Comparison of ENCODE assay signal across 9 cellular contexts in genomic region chr11:33942954-33943353, GRCh38. TPM values are rescaled to one million over a fixed set of nuclear protein-coding genes. Genes with fewer than 3 reads are reported as not detected.
DNase-seq lines count a peak whose midpoint lies in the region; ATAC-seq, FAIRE-seq and TF ChIP-seq lines count a peak whose summit lies in the region.
"Had no signal": no experiment of that assay in that cellular context is flagged by ENCODE, and none has a peak within 500 bp of the region (broad histone marks: within the 10 kb centered on the region; RNA-seq: fewer than 3 reads in every experiment).

No MANE protein-coding gene starts in this region.

- H3K9ac ChIP-seq in neural progenitor cell: no peak overlapping the region

- peak; percentile 87 for FAIRE-seq in GM12891 (lab: Jason Lieb, UNC)

- ATAC-seq in HG02678 (IDR thresholded peaks at IDR 0.05; ENCODE audit: unreplicated experiment) (peak; percentile 68), T-cell (replicated peaks in 1 of 4) (no peak)

- H3K4me3 Mint-ChIP-seq in neural progenitor cell (no peak overlapping the region), T-cell (no peak overlapping the region)

- TF ChIP-seq CTCF in astrocyte of the spinal cord (IDR thresholded peaks at IDR 0.05; ENCODE audit: low read depth, low read length) (no peak), neural progenitor cell (IDR thresholded peaks at IDR 0.05) (no peak)

- H3K9me3 Mint-ChIP-seq in neural progenitor cell (no peaks in the 10 kb centered on the region), T-cell (no peaks in the 10 kb centered on the region)

- CTCF ChIA-PET in T-cell (lab: Charles Lee): interaction anchor here in 1 of 2 donors (0.7 kb wide), 1 partner anchor 25 kb away, joined by 7 read pairs; no protein-coding TSS in a partner anchor

- no peak overlapping the region for H3K4me2 ChIP-seq in neural progenitor cell
- H3K4me2 ChIP-seq: hepatocyte had no signal

- H3K27me3 Mint-ChIP-seq in neural progenitor cell (ENCODE audit: insufficient read depth, low read depth): peaks cover 2% of the 10 kb centered on the region
- H3K27me3 Mint-ChIP-seq in T-cell: peaks cover 0 to 9% of the 10 kb centered on the region in 2 donors

- H4K20me1 ChIP-seq in neural progenitor cell (ENCODE audit: low read depth): no peaks in the 10 kb centered on the region

- H3K4me3 ChIP-seq in astrocyte of the spinal cord (ENCODE audit: low read depth, low read length) (no peak overlapping the region), neural progenitor cell (no peak overlapping the region)
- H3K4me3 ChIP-seq: hepatocyte had no signal

- TF ChIP-seq POLR2A in GM12891 (IDR thresholded peaks at IDR 0.05; ENCODE audit: low read depth, low read length): no peak

- DNase-seq in GM12891 (ENCODE audit: insufficient read length, low spot score) (no peak), astrocyte of the spinal cord (ENCODE audit: low read depth, low spot score) (peak; percentile 77), neural progenitor cell (ENCODE audit: low spot score) (no peak), UCSD-AML1 (lab: John Stamatoyannopoulos, UW; ENCODE audit: unreplicated experiment) (no peak), T-cell (no peak), NCI-H1694 treated with DMSO at 0.1 percent for 48 hours (lab: John Stamatoyannopoulos, UW) (no peak)
- no peak for DNase-seq in activated effector memory CD4-positive, alpha-beta T cell treated with anti-CD3 and anti-CD28 coated beads, Interleukin-2, amount 50 U/mL, for 16 hours

- no peaks in the 10 kb centered on the region for H3K27me3 ChIP-seq in neural progenitor cell
- H3K27me3 ChIP-seq: hepatocyte had no signal

- POLR2A ChIA-PET in T-cell (lab: Charles Lee): no interaction called here

- no peaks in the 10 kb centered on the region for H3K4me1 ChIP-seq in neural progenitor cell

- H3K27ac Mint-ChIP-seq in neural progenitor cell (peak overlapping the region; percentile 24), T-cell (no peak overlapping the region)

- no peaks in the 10 kb centered on the region for H3K9me3 ChIP-seq in neural progenitor cell (ENCODE audit: low read depth)

- H3K36me3 Mint-ChIP-seq in neural progenitor cell (no peaks in the 10 kb centered on the region), T-cell (no peaks in the 10 kb centered on the region)

- H2AFZ ChIP-seq in neural progenitor cell (replicated peaks): no peak overlapping the region
- H2AFZ ChIP-seq: hepatocyte had no signal

- no peaks in the 10 kb centered on the region for H3F3A ChIP-seq in neural progenitor cell (ENCODE audit: low read depth)

- in situ Hi-C loops in astrocyte of the spinal cord (cut with HindIII; ENCODE audit: low sequenced_read_pairs): no loop called here

- no peak overlapping the region for H3K27ac ChIP-seq in neural progenitor cell
- H3K27ac ChIP-seq: hepatocyte had no signal

- no peaks in the 10 kb centered on the region for H3K79me2 ChIP-seq in neural progenitor cell (ENCODE audit: low read depth)
- H3K79me2 ChIP-seq: hepatocyte had no signal

- no peaks in the 10 kb centered on the region for H3K36me3 ChIP-seq in neural progenitor cell

- peaks cover 18% of the 10 kb centered on the region for H3K4me1 Mint-ChIP-seq in neural progenitor cell
- H3K4me1 Mint-ChIP-seq in T-cell: no peaks in the 10 kb centered on the region

TF ChIP-seq in GM12891, 5 proteins besides CTCF, POLR2A, EP300 and RAD21:
- TF ChIP-seq TAF1 (IDR thresholded peaks at IDR 0.05; ENCODE audit: low read depth, low read length) (no peak; the same call in 1 of the 2 replicates), POU2F2 (IDR thresholded peaks at IDR 0.05; ENCODE audit: low read depth, low read length) (peak; percentile 95), SPI1 (IDR thresholded peaks at IDR 0.05; ENCODE audit: low read depth, low read length) (0 out of 2 replicates have a peak, but pooled peaks have one; percentile 2), POLR2AphosphoS5 (IDR thresholded peaks at IDR 0.05; ENCODE audit: low read depth, low read length) (peak; percentile 53; the same call in 1 of the 2 replicates), PAX5 (IDR thresholded peaks at IDR 0.05; ENCODE audit: insufficient read depth, low read length, severe bottlenecking) (no peak)

RNA-seq across cellular contexts. Expression of gene LMO2, which starts 51.1 kb away (rescaled TPM):
- polyA plus RNA-seq in GM12891 (2012; ENCODE audit: low read depth, missing spikeins): 24.5 TPM
- total RNA-seq in neural progenitor cell (ENCODE audit: low replicate concordance): 0.92 and 2.0 TPM in 2 replicates
- 1 to 10 TPM in 4 of 5 donors, under 1 TPM in 1; 0.85 to 2.7 (median 1.6) TPM for total RNA-seq in T-cell
